12 cellular contexts compared by ENCODE assay signal in genomic region chr9:109441296-109441695, GRCh38. TPM values are rescaled to one million over a fixed set of nuclear protein-coding genes. Genes with fewer than 3 reads are reported as not detected.
DNase-seq lines count a peak whose midpoint lies in the region; ATAC-seq, FAIRE-seq and TF ChIP-seq lines count a peak whose summit lies in the region.
"Had no signal": no experiment of that assay in that cellular context is flagged by ENCODE, and none has a peak within 500 bp of the region (broad histone marks: within the 10 kb centered on the region; RNA-seq: fewer than 3 reads in every experiment).

No MANE protein-coding gene starts in this region.

- TF ChIP-seq RAD21 in HCT116 (IDR thresholded peaks at IDR 0.05; ENCODE audit: low read depth) = no peak
- no peak for TF ChIP-seq RAD21 in HepG2 (CRISPR knock-in tag; IDR thresholded peaks at IDR 0.05)

- no peaks in the 10 kb centered on the region for H3K9me2 ChIP-seq in HCT116 (ENCODE audit: insufficient read depth)

- no peak overlapping the region for H3K4me3 Mint-ChIP-seq in activated T-helper 2 cell treated with anti-CD3 and anti-CD28 coated beads, Interferon-gamma antibody, Interleukin-2, Interleukin-4, amounts not matched to agents 10 μg/mL and 5 μg/mL and 100 μg/mL, durations not matched to agents 14 hours and 24 hours and 36 hours (ENCODE audit: low read depth)

- peak overlapping the region; percentile 80 for H3K27ac Mint-ChIP-seq in activated T-helper 2 cell treated with anti-CD3 and anti-CD28 coated beads, Interferon-gamma antibody, Interleukin-2, Interleukin-4, amounts not matched to agents 10 μg/mL and 5 μg/mL and 100 μg/mL, durations not matched to agents 14 hours and 24 hours and 36 hours

- H3K4me2 ChIP-seq in HCT116 (ENCODE audit: low read length) = no peak overlapping the region
- no peak overlapping the region for H3K4me2 ChIP-seq in HepG2 (ENCODE audit: low read depth, low read length)

- H3K9me3 Mint-ChIP-seq in activated T-helper 2 cell treated with anti-CD3 and anti-CD28 coated beads, Interferon-gamma antibody, Interleukin-2, Interleukin-4, amounts not matched to agents 10 μg/mL and 5 μg/mL and 100 μg/mL, durations not matched to agents 14 hours and 24 hours and 36 hours = no peaks in the 10 kb centered on the region

- no peak overlapping the region for H3K9ac ChIP-seq in HCT116 (ENCODE audit: low read length)
- no peak overlapping the region for H3K9ac ChIP-seq in HepG2 (ENCODE audit: insufficient read depth, low read depth, low read length)

- H3K27ac ChIP-seq in HCT116 (ENCODE audit: low read depth, low read length) = no peak overlapping the region
- H3K27ac ChIP-seq in HepG2 (ENCODE audit: extremely low read length, insufficient read depth, low read length) = peak overlapping the region; percentile 54
- H3K27ac ChIP-seq: left ventricle myocardium inferior, SK-N-MC had no signal

- WGBS in HepG2 (ENCODE audit: low lambda C conversion rate) = 49% methylated on average over 3 of the region's 3 CpGs

- H3K27me3 Mint-ChIP-seq in activated T-helper 2 cell treated with anti-CD3 and anti-CD28 coated beads, Interferon-gamma antibody, Interleukin-2, Interleukin-4, amounts not matched to agents 10 μg/mL and 5 μg/mL and 100 μg/mL, durations not matched to agents 14 hours and 24 hours and 36 hours (ENCODE audit: low read depth) = peaks cover 18% of the 10 kb centered on the region

- no TSS peak for BruUV-seq in HCT116 (replicated peaks; lab: Mats Ljungman, UMichigan)
- BruUV-seq in HepG2 (replicated peaks; lab: Mats Ljungman, UMichigan) = no TSS peak

- H4K20me1 ChIP-seq in HCT116 (ENCODE audit: insufficient read depth) = no peaks in the 10 kb centered on the region
- H4K20me1 ChIP-seq in HepG2 (ENCODE audit: insufficient read depth, low read length) = no peaks in the 10 kb centered on the region

- peaks cover 32% of the 10 kb centered on the region for H3K4me1 Mint-ChIP-seq in activated T-helper 2 cell treated with anti-CD3 and anti-CD28 coated beads, Interferon-gamma antibody, Interleukin-2, Interleukin-4, amounts not matched to agents 10 μg/mL and 5 μg/mL and 100 μg/mL, durations not matched to agents 14 hours and 24 hours and 36 hours (ENCODE audit: low read depth)

- RAD21 ChIA-PET in HCT116 (lab: Charles Lee; ENCODE audit: low non-redundant PET in 1 of 2, low total read pairs in 2 of 2, uncharacterized antibody in 2 of 2, unreplicated experiment in 2 of 2) = interaction anchor here in 1 of 2 experiments (1.2 kb wide), 1 partner anchor 28 kb away, joined by 4 read pairs; no protein-coding TSS in a partner anchor

- ATAC-seq in HCT116 (peak; percentile 75), HepG2 (peak; percentile 80)

- in situ Hi-C loops in HepG2 (cut with HindIII; ENCODE audit: extremely low pct_ligation_motif_present, low pct_unique_long_range_greater_than_20kb) = loop anchor here (5.0 kb wide), 1 partner anchor 76 kb away; no protein-coding TSS in a partner anchor

- TF ChIP-seq CTCF in BJ (IDR thresholded peaks at IDR 0.05; ENCODE audit: insufficient read depth, low read depth, low read length) (peak; percentile 22; the same call in 1 of the 2 replicates), HCT116 (IDR thresholded peaks at IDR 0.05 in 2 of 3, conservative IDR thresholded peaks at IDR 0.05 in 1 of 3; ENCODE audit: borderline replicate concordance in 1 of 3, insufficient read depth in 1 of 3, low read depth in 2 of 3, low read length in 2 of 3) (peak in 2 of 3 experiments; percentile 41 to 46; a peak in 4 of 6 replicates), HepG2 (CRISPR knock-in tag; IDR thresholded peaks at IDR 0.05) (no peak)

- no peaks in the 10 kb centered on the region for H3K27me3 ChIP-seq in BJ (ENCODE audit: control insufficient read depth, insufficient read depth, low read length)
- no peaks in the 10 kb centered on the region for H3K27me3 ChIP-seq in HCT116 (ENCODE audit: insufficient read depth, low read length)
- H3K27me3 ChIP-seq in HepG2 (ENCODE audit: control insufficient read depth in 1 of 2, insufficient read depth in 2 of 2, low read length in 2 of 2) = no peaks in the 10 kb centered on the region

- CTCF ChIA-PET in BJ (lab: Yijun Ruan, JAX) = interaction anchor here (0.6 to 6.4 kb wide), 24 partner anchors 8 to 571 kb away, joined by 3 to 120 read pairs (median 5); no protein-coding TSS in a partner anchor
- CTCF ChIA-PET in HCT116 (lab: Charles Lee) = interaction anchor here (0.9 to 2.8 kb wide), 7 partner anchors 11 to 94 kb away, joined by 3 to 17 read pairs (median 4); no protein-coding TSS in a partner anchor
- CTCF ChIA-PET in HepG2 (lab: Yijun Ruan, JAX; ENCODE audit: low intra/inter-chr PET ratio, low total read pairs) = interaction anchor here (1.1 to 2.7 kb wide), 3 partner anchors 28 to 119 kb away, joined by 3 to 42 read pairs (median 12); no protein-coding TSS in a partner anchor

- H3K4me1 ChIP-seq in HCT116 (ENCODE audit: control insufficient read depth in 1 of 2, insufficient read depth in 2 of 2, low read length in 2 of 2) (peaks cover 0 to 8% of the 10 kb centered on the region in 2 experiments; a peak in 2 of 4 replicates), HepG2 (ENCODE audit: insufficient read depth, low read length) (peaks cover 16% of the 10 kb centered on the region)

- H3K9me3 ChIP-seq in HCT116 (ENCODE audit: control insufficient read depth in 1 of 2, insufficient read depth in 1 of 2, low read depth in 1 of 2, low read length in 2 of 2) (no peaks in the 10 kb centered on the region), HepG2 (ENCODE audit: low read length) (no peaks in the 10 kb centered on the region)
- H3K9me3 ChIP-seq: left ventricle myocardium inferior, spleen had no signal

- peak; percentile 49 for FAIRE-seq in HepG2 (lab: Jason Lieb, UNC)

- H3K4me3 ChIP-seq in BJ (ENCODE audit: low read depth, low read length) (no peak overlapping the region), HCT116 (replicated peaks in 1 of 2; ENCODE audit: low read depth in 1 of 2, low read length in 2 of 2) (no peak overlapping the region), HepG2 (replicated peaks in 1 of 3; ENCODE audit: insufficient read depth in 1 of 3, low read depth in 2 of 3, low read length in 3 of 3) (no peak overlapping the region)
- H3K4me3 ChIP-seq: left ventricle myocardium inferior, SK-N-MC, spleen had no signal

- no peak for DNase-seq in BJ (ENCODE audit: low read depth)
- DNase-seq in HCT116 (ENCODE audit: low read depth, low spot score) = no peak
- no peak for DNase-seq in activated T-helper 2 cell treated with anti-CD3 and anti-CD28 coated beads, Interferon-gamma antibody, Interleukin-2, Interleukin-4, amounts not matched to agents 10 μg/mL and 5 μg/mL and 100 μg/mL, durations not matched to agents 14 hours and 24 hours and 36 hours (ENCODE audit: low spot score)
- peak; percentile 15 for DNase-seq in HepG2 (ENCODE audit: low spot score)
- DNase-seq in NK-92 (lab: John Stamatoyannopoulos, UW; ENCODE audit: unreplicated experiment) = no peak
- DNase-seq in occipital lobe (lab: John Stamatoyannopoulos, UW) = no peak
- no peak for DNase-seq in HuH-7.5 (ENCODE audit: low spot score)
- no peak for DNase-seq in activated CD4-positive, CD25-positive, alpha-beta regulatory T cell treated with anti-CD3 and anti-CD28 coated beads, Interleukin-2, amount 50 U/mL, for 72 hours
- DNase-seq: DMS79 treated with DMSO at 0.1 percent for 48 hours, left ventricle myocardium inferior, spleen had no signal

- no peaks in the 10 kb centered on the region for H3K79me2 ChIP-seq in HCT116 (ENCODE audit: insufficient read depth, low read length)
- H3K79me2 ChIP-seq in HepG2 (ENCODE audit: insufficient read depth, low read length) = no peaks in the 10 kb centered on the region

- no peak overlapping the region for H2AFZ ChIP-seq in HCT116 (ENCODE audit: low read depth, low read length, poor library complexity, severe bottlenecking)
- no peak overlapping the region for H2AFZ ChIP-seq in HepG2 (ENCODE audit: low read length)

- TF ChIP-seq EP300 in HepG2 (IDR thresholded peaks at IDR 0.05; ENCODE audit: low read depth in 2 of 2, low read length in 2 of 2) (no peak), HepG2 (CRISPR knock-in tag; IDR thresholded peaks at IDR 0.05; ENCODE audit: borderline replicate concordance) (no peak)

- H3K36me3 Mint-ChIP-seq in activated T-helper 2 cell treated with anti-CD3 and anti-CD28 coated beads, Interferon-gamma antibody, Interleukin-2, Interleukin-4, amounts not matched to agents 10 μg/mL and 5 μg/mL and 100 μg/mL, durations not matched to agents 14 hours and 24 hours and 36 hours (ENCODE audit: low read depth) = no peaks in the 10 kb centered on the region

- POLR2A ChIA-PET in BJ (lab: Charles Lee) (interaction anchor here (0.7 kb wide), 1 partner anchor 28 kb away, joined by 5 read pairs; no protein-coding TSS in a partner anchor), HCT116 (lab: Charles Lee) (no interaction called here), HepG2 (lab: Yijun Ruan, JAX) (interaction anchor here (1.0 to 1.2 kb wide), 2 partner anchors 29 to 36 kb away, joined by 3 read pairs; no protein-coding TSS in a partner anchor)

- intact Hi-C loops in HCT116 (cut with micrococcal nuclease) (loop anchor here (10.0 kb wide), 1 partner anchor 214 kb away; no protein-coding TSS in a partner anchor), HepG2 (cut with micrococcal nuclease; ENCODE audit: unreplicated experiment) (no loop called here)
- intact Hi-C loops in activated T-helper 2 cell treated with anti-CD3 and anti-CD28 coated beads, Interferon-gamma antibody, Interleukin-2, Interleukin-4, amounts not matched to agents 10 μg/mL and 5 μg/mL and 100 μg/mL, durations not matched to agents 14 hours and 24 hours and 36 hours (cut with micrococcal nuclease) = loop anchor here (2.0 kb wide), 1 partner anchor 80 kb away; no protein-coding TSS in a partner anchor

- H3K36me3 ChIP-seq in BJ (ENCODE audit: control insufficient read depth, insufficient read depth, low read length) (no peaks in the 10 kb centered on the region), HCT116 (ENCODE audit: control insufficient read depth in 1 of 2, insufficient read depth in 2 of 2, low read length in 2 of 2) (peaks cover 4 to 10% of the 10 kb centered on the region in 2 experiments; a peak in 1 of 4 replicates), HepG2 (replicated peaks in 1 of 2; ENCODE audit: control insufficient read depth in 1 of 2, insufficient read depth in 2 of 2, low read length in 2 of 2) (peaks cover 3 to 4% of the 10 kb centered on the region in 2 experiments; a peak in 1 of 5 replicates)
- H3K36me3 ChIP-seq: left ventricle myocardium inferior, spleen had no signal

- TF ChIP-seq POLR2A in HCT116 (IDR thresholded peaks at IDR 0.05; ENCODE audit: borderline replicate concordance, extremely low read depth, insufficient read depth, insufficient read length) = no peak
- TF ChIP-seq POLR2A in HepG2 (IDR thresholded peaks at IDR 0.05; ENCODE audit: insufficient read depth in 1 of 2, low read depth in 2 of 2, low read length in 2 of 2) = no peak

RNA-seq across cellular contexts. Expression of gene PTPN3, which starts 56.8 kb away (rescaled TPM):
- polyA plus RNA-seq in BJ (2011; rRNA removed) (1.1 and 1.4 TPM in 2 replicates), HepG2 (2011; rRNA removed) (17.2 and 20.5 TPM in 2 replicates)
- 1.1 and 1.2 TPM in 2 replicates for polyA minus RNA-seq in BJ (2011; rRNA and poly(A)+ RNA removed)
- total RNA-seq in HCT116 (2021; ENCODE audit: unreplicated experiment) (20.8 TPM), HepG2 (2016; rRNA removed; fragmentation: Illumina TruSeq; extraction: Trizol) (5.6 and 7.9 TPM in 2 replicates), occipital lobe (5.3 TPM)
- polyA plus RNA-seq in HCT116 (2012) = 12.1 and 15.1 TPM in 2 replicates
- 9.2 and 9.4 TPM in 2 replicates for total RNA-seq in activated T-helper 2 cell treated with anti-CD3 and anti-CD28 coated beads, Interferon-gamma antibody, Interleukin-2, Interleukin-4, amounts not matched to agents 10 μg/mL and 5 μg/mL and 100 μg/mL, durations not matched to agents 14 hours and 24 hours and 36 hours
- 1.3 TPM in 2 replicates for total RNA-seq in HepG2 (2016; cell fraction: cytosol; rRNA removed; fragmentation: Illumina TruSeq; extraction: Trizol; ENCODE audit: low read depth)
- 5.7 and 6.8 TPM in 2 replicates for total RNA-seq in HepG2 (2016; cell fraction: insoluble cytoplasmic fraction; rRNA removed; fragmentation: Illumina TruSeq; extraction: Trizol)
- 3.7 and 4.9 TPM in 2 replicates for total RNA-seq in HepG2 (2016; cell fraction: membrane; rRNA removed; fragmentation: Illumina TruSeq; extraction: Trizol)
- total RNA-seq in HepG2 (2016; cell fraction: nucleus; rRNA removed; fragmentation: Illumina TruSeq; extraction: Trizol) = 4.9 and 6.4 TPM in 2 replicates
- 9.8 and 14.5 TPM in 2 replicates for polyA plus RNA-seq in HepG2 (2011; cell fraction: cytosol; rRNA removed)
- polyA plus RNA-seq in HepG2 (2011; cell fraction: nucleus; rRNA removed) = 18.5 and 18.8 TPM in 2 replicates
- 6.4 and 8.5 TPM in 2 replicates for polyA plus RNA-seq in HepG2 (2012)
- 0.68 and 1.0 TPM in 2 replicates for polyA plus RNA-seq in HepG2 (2016; cell fraction: cytosol; fragmentation: Illumina TruSeq; extraction: Trizol; ENCODE audit: low read depth)
- 6.0 and 7.7 TPM in 2 replicates for polyA plus RNA-seq in HepG2 (2016; cell fraction: insoluble cytoplasmic fraction; fragmentation: Illumina TruSeq; extraction: Trizol; ENCODE audit: low read depth)
- 1.8 and 2.7 TPM in 2 replicates for polyA plus RNA-seq in HepG2 (2016; cell fraction: membrane; fragmentation: Illumina TruSeq; extraction: Trizol; ENCODE audit: low read depth)
- polyA plus RNA-seq in HepG2 (2016; cell fraction: nucleus; fragmentation: Illumina TruSeq; extraction: Trizol; ENCODE audit: insufficient read depth, low read depth) = 9.2 and 9.7 TPM in 2 replicates
- polyA minus RNA-seq in HepG2 (2011; rRNA and poly(A)+ RNA removed; ENCODE audit: low replicate concordance) = 11.9 and 17.0 TPM in 2 replicates
- 7.4 and 10.0 TPM in 2 replicates for polyA minus RNA-seq in HepG2 (2011; cell fraction: cytosol; rRNA and poly(A)+ RNA removed)
- polyA minus RNA-seq in HepG2 (2011; cell fraction: nucleus; rRNA and poly(A)+ RNA removed) = 18.0 and 21.4 TPM in 2 replicates
